ENCODE assay signal across 7 cellular contexts in genomic region chr14:83534995-83535394, GRCh38.
"Had no signal": no experiment of that assay in that cellular context is flagged by ENCODE, and none has a peak within 500 bp of the region (broad histone marks: within the 10 kb centered on the region; RNA-seq: fewer than 3 reads in every experiment).

No MANE protein-coding gene starts in this region.

- DNase-seq: GDM1, GF-D8 had no signal

- FAIRE-seq: G401.6, GM12891, GM12892, GM18507, GM19239 had no signal
